In genomic region chr18:76805221-76805620, GRCh38 we compare ENCODE assay signal across 1 cellular context.
TF ChIP-seq lines count a peak whose summit lies in the region.

No MANE protein-coding gene starts in this region.

TF ChIP-seq in GM23338, 12 proteins besides CTCF, POLR2A, EP300 and RAD21 (continued from another document):
- TF ChIP-seq ZNF462 (CRISPR knock-in tag; IDR thresholded peaks at IDR 0.05) (no peak), JUNB (IDR thresholded peaks at IDR 0.05; ENCODE audit: unreplicated experiment) (no peak), CREB1 (CRISPR knock-in tag; IDR thresholded peaks at IDR 0.05; ENCODE audit: low read depth) (no peak), STAT1 (IDR thresholded peaks at IDR 0.05; ENCODE audit: unreplicated experiment) (no peak), ZNF331 (CRISPR knock-in tag; IDR thresholded peaks at IDR 0.05; ENCODE audit: low read depth) (no peak), NANOG (IDR thresholded peaks at IDR 0.05; ENCODE audit: borderline replicate concordance) (no peak), ETS1 (IDR thresholded peaks at IDR 0.05) (no peak), ZNF114 (CRISPR knock-in tag; IDR thresholded peaks at IDR 0.05) (no peak)
